In the genomic region with DNA sequence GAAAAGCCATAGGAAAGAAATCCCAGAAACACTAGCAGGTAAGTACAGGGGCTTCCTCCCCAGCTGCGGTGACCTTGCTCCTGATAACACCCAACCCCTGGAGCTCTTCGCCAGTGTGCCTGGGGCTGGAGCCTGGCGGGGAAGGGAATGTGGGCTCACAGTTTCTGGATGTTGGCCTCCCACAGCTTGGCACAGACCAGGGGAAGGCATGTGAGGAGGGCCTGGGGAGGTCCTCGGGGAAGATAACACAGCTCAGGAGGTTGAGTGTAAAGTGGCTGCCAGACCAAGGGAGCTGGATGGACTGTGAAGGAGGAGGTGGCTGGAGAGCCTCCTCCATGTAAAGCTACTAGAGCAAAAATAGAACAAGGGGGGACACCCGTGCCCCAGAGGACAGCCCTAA, we compare ENCODE assay signal across 23 cellular contexts.
"Had no signal": no experiment of that assay in that cellular context is flagged by ENCODE, and none has a peak within 500 bp of the region (broad histone marks: within the 10 kb centered on the region; RNA-seq: fewer than 3 reads in every experiment).

No MANE protein-coding gene starts in this region.

- H3K4me2 ChIP-seq: smooth muscle cell had no signal

- ATAC-seq: mucosa of descending colon; naive thymus-derived CD4-positive, alpha-beta T cell; stimulated activated memory B cell treated with anti-CD40 and anti-IgM and Interleukin-4, amounts not matched to agents 10 μg/mL and 1 μg/mL and 100 μg/mL, for 72 hours; stimulated activated naive CD8-positive, alpha-beta T cell treated with anti-CD3 and anti-CD28 coated beads, Interleukin-15, amount 100 ng/mL, for 72 hours had no signal

- H3K79me2 ChIP-seq: parathyroid adenoma had no signal

- DNase-seq: islet precursor cell; left ventricle myocardium inferior; midbrain; mucosa of descending colon; naive thymus-derived CD4-positive, alpha-beta T cell; nucleus accumbens; right lobe of liver; stimulated activated CD4-positive, alpha-beta T cell treated with anti-CD3 and anti-CD28 coated beads, Interleukin-1b, Interleukin-23, amount 100 ng/mL, for 48 hours; stimulated activated CD4-positive, alpha-beta T cell treated with anti-CD3 and anti-CD28 coated beads, Interleukin-2, amount 100 ng/mL, for 48 hours; stimulated activated CD4-positive, alpha-beta T cell treated with anti-CD3 and anti-CD28 coated beads, Interleukin-4, amount 100 ng/mL, for 4 hours; stimulated activated CD8-positive, alpha-beta memory T cell treated with anti-CD3 and anti-CD28 coated beads, Interleukin-4, amount 100 ng/mL, for 48 hours; stimulated activated naive CD4-positive, alpha-beta T cell treated with Interleukin-2 at 50 U/mL for 16 hours; stimulated activated naive CD8-positive, alpha-beta T cell treated with anti-CD3 and anti-CD28 coated beads, Interleukin-15, amount 100 ng/mL, for 72 hours; substantia nigra had no signal

- H2AFZ ChIP-seq: parathyroid adenoma had no signal

- H3K9me3 Mint-ChIP-seq: memory B cell; naive thymus-derived CD4-positive, alpha-beta T cell; natural killer cell treated with Interleukin-12 subunit alpha and Interleukin-12 subunit beta and Interleukin-15 and Interleukin-18, amount 100 ng/mL, for 72 hours; stimulated activated memory B cell treated with anti-CD40 and anti-IgM and Interleukin-4, amounts not matched to agents 10 μg/mL and 1 μg/mL and 100 μg/mL, for 72 hours; stimulated activated naive CD8-positive, alpha-beta T cell treated with anti-CD3 and anti-CD28 coated beads, Interleukin-15, amount 100 ng/mL, for 72 hours; type B pancreatic cell had no signal

- H3K4me3 ChIP-seq: left ventricle myocardium inferior, mucosa of descending colon, right atrium auricular region, right lobe of liver, smooth muscle cell, tibial nerve, vagina had no signal

- H3K4me3 Mint-ChIP-seq: memory B cell; naive thymus-derived CD4-positive, alpha-beta T cell; natural killer cell treated with Interleukin-12 subunit alpha and Interleukin-12 subunit beta and Interleukin-15 and Interleukin-18, amount 100 ng/mL, for 72 hours; stimulated activated memory B cell treated with anti-CD40 and anti-IgM and Interleukin-4, amounts not matched to agents 10 μg/mL and 1 μg/mL and 100 μg/mL, for 72 hours; stimulated activated naive CD8-positive, alpha-beta T cell treated with anti-CD3 and anti-CD28 coated beads, Interleukin-15, amount 100 ng/mL, for 72 hours; type B pancreatic cell had no signal

- H3K9ac ChIP-seq: parathyroid adenoma had no signal

- H3K4me1 ChIP-seq: left ventricle myocardium inferior, parathyroid adenoma, right atrium auricular region, right lobe of liver, tibial nerve, vagina had no signal

- H3K27me3 ChIP-seq: right atrium auricular region, right lobe of liver, tibial nerve, vagina had no signal

- H3K27ac ChIP-seq: left ventricle myocardium inferior, parathyroid adenoma, right atrium auricular region, right lobe of liver, tibial nerve, vagina had no signal

- H3K36me3 Mint-ChIP-seq: natural killer cell treated with Interleukin-12 subunit alpha and Interleukin-12 subunit beta and Interleukin-15 and Interleukin-18, amount 100 ng/mL, for 72 hours had no signal

- H3K27ac Mint-ChIP-seq: memory B cell; naive thymus-derived CD4-positive, alpha-beta T cell; natural killer cell treated with Interleukin-12 subunit alpha and Interleukin-12 subunit beta and Interleukin-15 and Interleukin-18, amount 100 ng/mL, for 72 hours; stimulated activated memory B cell treated with anti-CD40 and anti-IgM and Interleukin-4, amounts not matched to agents 10 μg/mL and 1 μg/mL and 100 μg/mL, for 72 hours; type B pancreatic cell had no signal

- H3K4me1 Mint-ChIP-seq: stimulated activated memory B cell treated with anti-CD40 and anti-IgM and Interleukin-4, amounts not matched to agents 10 μg/mL and 1 μg/mL and 100 μg/mL, for 72 hours; stimulated activated naive CD8-positive, alpha-beta T cell treated with anti-CD3 and anti-CD28 coated beads, Interleukin-15, amount 100 ng/mL, for 72 hours had no signal

- H3K27me3 Mint-ChIP-seq: memory B cell; naive thymus-derived CD4-positive, alpha-beta T cell; natural killer cell treated with Interleukin-12 subunit alpha and Interleukin-12 subunit beta and Interleukin-15 and Interleukin-18, amount 100 ng/mL, for 72 hours; stimulated activated memory B cell treated with anti-CD40 and anti-IgM and Interleukin-4, amounts not matched to agents 10 μg/mL and 1 μg/mL and 100 μg/mL, for 72 hours; stimulated activated naive CD8-positive, alpha-beta T cell treated with anti-CD3 and anti-CD28 coated beads, Interleukin-15, amount 100 ng/mL, for 72 hours; type B pancreatic cell had no signal

- H3K9me3 ChIP-seq: left ventricle myocardium inferior, mucosa of descending colon, right atrium auricular region, right lobe of liver, tibial nerve, vagina had no signal

- H3K36me3 ChIP-seq: right atrium auricular region, right lobe of liver, vagina had no signal
